Comparison of ENCODE assay signal across 11 cellular contexts in genomic region chr9:125655074-125655633, GRCh38.
"Had no signal": no experiment of that assay in that cellular context is flagged by ENCODE, and none has a peak within 500 bp of the region (broad histone marks: within the 10 kb centered on the region; RNA-seq: fewer than 3 reads in every experiment).

No MANE protein-coding gene starts in this region.

- H3K27ac ChIP-seq: VCaP had no signal

- DNase-seq: activated CD4-positive, alpha-beta memory T cell treated with anti-CD3 and anti-CD28 coated beads for 36 hours; activated effector memory CD4-positive, alpha-beta T cell treated with Interleukin-2 at 50 U/mL for 16 hours; activated naive CD4-positive, alpha-beta T cell treated with anti-CD3 and anti-CD28 coated beads, Interleukin-2, amount 50 U/mL, for 16 hours; activated T-cell treated with anti-CD3 and anti-CD28 coated beads, Interleukin-2, amount 50 U/mL, for 4 hours; hippocampal formation; kidney glomerular epithelial cell; left ventricle myocardium superior; stimulated activated CD4-positive, alpha-beta T cell treated with anti-CD3 and anti-CD28 coated beads, Interleukin-2, amount 100 ng/mL, for 24 hours had no signal

- H3K4me3 Mint-ChIP-seq: activated CD4-positive, alpha-beta memory T cell treated with anti-CD3 and anti-CD28 coated beads for 36 hours; activated T-cell treated with anti-CD3 and anti-CD28 coated beads, Interleukin-2, amount 50 U/mL, for 4 hours; nephron; stimulated activated effector memory CD8-positive, alpha-beta T cell treated with anti-CD3 and anti-CD28 coated beads, Interleukin-12 subunit alpha, Interleukin-12 subunit beta, amount 100 ng/mL, for 72 hours had no signal

- H3K27ac Mint-ChIP-seq: activated CD4-positive, alpha-beta memory T cell treated with anti-CD3 and anti-CD28 coated beads for 36 hours; stimulated activated effector memory CD8-positive, alpha-beta T cell treated with anti-CD3 and anti-CD28 coated beads, Interleukin-12 subunit alpha, Interleukin-12 subunit beta, amount 100 ng/mL, for 72 hours had no signal

- H3K9me3 Mint-ChIP-seq: activated CD4-positive, alpha-beta memory T cell treated with anti-CD3 and anti-CD28 coated beads for 36 hours; activated T-cell treated with anti-CD3 and anti-CD28 coated beads, Interleukin-2, amount 50 U/mL, for 4 hours; nephron; stimulated activated effector memory CD8-positive, alpha-beta T cell treated with anti-CD3 and anti-CD28 coated beads, Interleukin-12 subunit alpha, Interleukin-12 subunit beta, amount 100 ng/mL, for 72 hours had no signal

- H3K36me3 Mint-ChIP-seq: stimulated activated effector memory CD8-positive, alpha-beta T cell treated with anti-CD3 and anti-CD28 coated beads, Interleukin-12 subunit alpha, Interleukin-12 subunit beta, amount 100 ng/mL, for 72 hours had no signal

- H3K27me3 Mint-ChIP-seq: activated CD4-positive, alpha-beta memory T cell treated with anti-CD3 and anti-CD28 coated beads for 36 hours had no signal
